In the genomic region with DNA sequence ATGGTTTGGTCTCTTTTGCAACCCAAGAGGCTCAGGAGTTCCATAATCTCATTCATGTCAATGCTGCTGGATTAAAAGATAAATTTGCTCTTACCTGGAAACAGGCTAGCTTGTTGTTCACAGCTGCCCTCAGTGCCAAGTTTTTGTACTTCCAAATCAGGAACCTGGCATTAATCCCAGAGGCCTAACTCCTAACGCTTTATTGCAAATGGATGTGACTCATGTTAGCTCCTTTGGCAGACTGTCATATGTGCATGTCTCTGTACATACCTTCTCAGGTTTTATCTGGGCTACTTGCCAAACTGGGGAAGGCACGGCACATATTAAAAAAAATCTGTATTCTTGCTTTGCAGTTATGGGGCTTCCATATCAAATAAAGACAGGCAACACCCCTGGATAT, we compare ENCODE assay signal across 8 cellular contexts. TPM values are rescaled to one million over a fixed set of nuclear protein-coding genes. Genes with fewer than 3 reads are reported as not detected.
A peak's percentile ranks its signal among the peaks of the same experiment; 100 is the strongest.
DNase-seq lines count a peak whose midpoint lies in the region; TF ChIP-seq lines count a peak whose summit lies in the region.
"Not testable (repeated sequence)": the region's sequence is repeated elsewhere in the genome, so short reads cannot be mapped to it uniquely, and the experiment has no call there.

No MANE protein-coding gene starts in this region.

- DNase-seq in COLO668 (lab: John Stamatoyannopoulos, UW; ENCODE audit: unreplicated experiment) = peak; percentile 12
- peak; percentile 18 for DNase-seq in HCEC 1CT
- DNase-seq in NCI-H1105 treated with DMSO at 0.1 percent for 48 hours (lab: John Stamatoyannopoulos, UW) = peak; percentile 87
- peak; percentile 33 to 75 for DNase-seq in NCI-H446 (lab: John Stamatoyannopoulos, UW)
- peak; percentile 2 for DNase-seq in SW480 (ENCODE audit: low spot score)
- peak; percentile 49 for DNase-seq in colonic mucosa
- DNase-seq in inferior parietal cortex (ENCODE audit: extremely low spot score) = peak; percentile 1
- DNase-seq in stomach = peak; percentile 52

- H3K9me3 ChIP-seq in colonic mucosa = not testable (repeated sequence)
- H3K9me3 ChIP-seq in stomach = peaks cover 0 to 27% (median 7%) of the 10 kb centered on the region in 4 donors

- not testable (repeated sequence) for H3K27ac ChIP-seq in colonic mucosa, stomach

- not testable (repeated sequence) for TF ChIP-seq EP300 in stomach (IDR thresholded peaks at IDR 0.05)

- TF ChIP-seq POLR2A in stomach (IDR thresholded peaks at IDR 0.05) = not testable (repeated sequence)

- H3K9ac ChIP-seq in colonic mucosa (ENCODE audit: low read depth in 2 of 2, low read length in 2 of 2) = not testable (repeated sequence)

- not testable (repeated sequence) for H3K4me1 ChIP-seq in colonic mucosa, stomach

- not testable (repeated sequence) for H3K36me3 ChIP-seq in colonic mucosa, stomach

- 22 to 40% (median 26%) methylated on average over 2 of the region's 2 CpGs for WGBS in stomach, 5 donors

- H3K27me3 ChIP-seq in colonic mucosa, stomach: not testable (repeated sequence)

- H3K4me3 ChIP-seq in colonic mucosa, stomach: not testable (repeated sequence)

- TF ChIP-seq CTCF in colonic mucosa (IDR thresholded peaks at IDR 0.05); stomach (IDR thresholded peaks at IDR 0.05): not testable (repeated sequence)

- intact Hi-C loops in colonic mucosa (cut with DNase I); stomach (cut with DNase I; ENCODE audit: low total_unique reads): not testable (repeated sequence)

RNA-seq across cellular contexts. Expression of a gene that starts 49.1 kb away (rescaled TPM):
- total RNA-seq in colonic mucosa (1 to 10 TPM; 5.7 to 6.9 TPM), stomach (10 to 100 TPM in 4 of 5 donors, 1 to 10 TPM in 1; 1.7 to 48.2 (median 16.5) TPM)
- 1 to 10 TPM; 3.1 to 7.0 (median 3.3) TPM for polyA plus RNA-seq in stomach

Comparison
In these comparisons a context has a peak if more than half of its experiments do, and no peak if none do; other contexts are left out.
1. DNase-seq: peak in every context shown above with its lines; median percentile 87 in NCI-H1105 treated with DMSO at 0.1 percent for 48 hours; 54 in NCI-H446; 52 in stomach; 49 in colonic mucosa; 18 in HCEC 1CT; 12 in COLO668; 2 in SW480; 1 in inferior parietal cortex.